ENCODE assay signal across 16 cellular contexts in the genomic region with DNA sequence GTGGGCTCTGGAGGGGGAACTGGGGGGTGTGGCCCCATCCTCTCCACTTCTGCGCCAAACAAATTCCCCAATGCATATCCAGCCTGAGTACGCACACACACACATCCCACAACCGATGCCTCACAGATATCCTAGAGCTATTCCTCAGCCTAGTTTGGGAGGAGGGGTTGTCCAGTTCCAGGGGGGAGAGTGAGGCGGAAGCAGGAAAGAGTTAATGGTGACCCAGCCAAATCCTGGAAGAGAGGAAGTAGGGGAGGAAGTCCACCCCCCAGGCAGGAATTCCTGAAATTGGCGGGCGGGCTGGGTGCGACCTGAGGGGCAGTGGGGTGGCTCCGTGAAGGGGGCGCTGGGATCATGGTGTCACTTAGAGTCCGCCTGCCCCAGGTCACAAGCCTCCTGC. TPM values are rescaled to one million over a fixed set of nuclear protein-coding genes. Genes with fewer than 3 reads are reported as not detected.
DNase-seq lines count a peak whose midpoint lies in the region; ATAC-seq and TF ChIP-seq lines count a peak whose summit lies in the region.
"Had no signal": no experiment of that assay in that cellular context is flagged by ENCODE, and none has a peak within 500 bp of the region (broad histone marks: within the 10 kb centered on the region; RNA-seq: fewer than 3 reads in every experiment).

No MANE protein-coding gene starts in this region.

- H3K36me3 Mint-ChIP-seq in Caco-2 (ENCODE audit: insufficient read depth, unreplicated experiment): peaks cover 8% of the 10 kb centered on the region
- H3K36me3 Mint-ChIP-seq in activated T-helper 17 cell treated with anti-CD3 and anti-CD28 coated beads, Interleukin-2, amount 50 U/mL, for 72 hours (ENCODE audit: low read depth): peaks cover 9% of the 10 kb centered on the region

- CTCF ChIA-PET in Caco-2 (lab: Charles Lee): interaction anchor here (1.5 kb wide), 1 partner anchor 40 kb away, joined by 9 read pairs; no protein-coding TSS in a partner anchor

- H3K4me1 ChIP-seq in Caco-2 (no peaks in the 10 kb centered on the region; the same call in 1 of the 2 replicates), heart right ventricle (peaks cover 0 to 57% (median 44%) of the 10 kb centered on the region in 9 donors), gastrocnemius medialis (peaks cover 0 to 4% of the 10 kb centered on the region in 2 donors)
- H3K4me1 ChIP-seq in effector memory CD4-positive, alpha-beta T cell (ENCODE audit: control insufficient read depth, insufficient read depth, low read length, poor library complexity, severe bottlenecking): peaks cover 8% of the 10 kb centered on the region
- H3K4me1 ChIP-seq: prostate gland had no signal

- H3K36me3 ChIP-seq in Caco-2 (ENCODE audit: control insufficient read depth, insufficient read depth, low read length): no peaks in the 10 kb centered on the region
- no peaks in the 10 kb centered on the region for H3K36me3 ChIP-seq in heart right ventricle
- no peaks in the 10 kb centered on the region for H3K36me3 ChIP-seq in gastrocnemius medialis
- H3K36me3 ChIP-seq in effector memory CD4-positive, alpha-beta T cell (ENCODE audit: control insufficient read depth, insufficient read depth, low read length): no peaks in the 10 kb centered on the region
- H3K36me3 ChIP-seq: prostate gland had no signal

- in situ Hi-C loops in gastrocnemius medialis (cut with MboI; ENCODE audit: low sequenced_read_pairs in 4 of 4): no loop called here

- no peak for TF ChIP-seq POLR2A in gastrocnemius medialis (IDR thresholded peaks at IDR 0.05)

- intact Hi-C loops in Caco-2 (cut with micrococcal nuclease; ENCODE audit: unreplicated experiment) (no loop called here), heart right ventricle (cut with DNase I) (loop anchor here in 1 of 10 donors (5.0 kb wide), 1 partner anchor 159 kb away; no protein-coding TSS in a partner anchor), gastrocnemius medialis (cut with DNase I; ENCODE audit: low total_unique reads) (no loop called here)

- 9 to 14% methylated on average over 10 of the region's 10 CpGs for WGBS in heart right ventricle, 2 donors

- H3K4me3 ChIP-seq in Caco-2 (ENCODE audit: low read depth, low read length): no peak overlapping the region
- peak overlapping the region; percentile 50 to 83 (median 68) for H3K4me3 ChIP-seq in heart right ventricle
- peak overlapping the region; percentile 29 to 58 (median 52) for H3K4me3 ChIP-seq in gastrocnemius medialis
- H3K4me3 ChIP-seq in effector memory CD4-positive, alpha-beta T cell (ENCODE audit: insufficient read depth, low read depth, low read length, poor library complexity, severe bottlenecking): no peak overlapping the region

- no peak for ATAC-seq in activated T-helper 17 cell treated with anti-CD3 and anti-CD28 coated beads, Interleukin-2, amount 50 U/mL, for 72 hours (replicated peaks)
- ATAC-seq in heart right ventricle: peak; percentile 27 to 64 (median 46)
- no peak for ATAC-seq in gastrocnemius medialis
- no peak for ATAC-seq in HG03521 (IDR thresholded peaks at IDR 0.05; ENCODE audit: unreplicated experiment)
- ATAC-seq in GM18873 (IDR thresholded peaks at IDR 0.05; ENCODE audit: low FRiP score, unreplicated experiment): no peak

- TF ChIP-seq CTCF in Caco-2 (IDR thresholded peaks at IDR 0.05; ENCODE audit: insufficient read depth in 1 of 2, low read depth in 1 of 2, low read length in 1 of 2, severe bottlenecking in 1 of 2, unreplicated experiment in 1 of 2) (no peak), heart right ventricle (IDR thresholded peaks at IDR 0.05) (no peak), gastrocnemius medialis (IDR thresholded peaks at IDR 0.05 in 4 of 5, conservative IDR thresholded peaks at IDR 0.05 in 1 of 5) (no peak)

- H3K27ac ChIP-seq in heart right ventricle (peak overlapping the region; percentile 30 to 94 (median 90)), gastrocnemius medialis (peak overlapping the region; percentile 69 to 76 (median 72))
- H3K27ac ChIP-seq in effector memory CD4-positive, alpha-beta T cell (ENCODE audit: insufficient read depth, low read length, poor library complexity, severe bottlenecking): no peak overlapping the region

- POLR2A ChIA-PET in Caco-2 (lab: Charles Lee): no interaction called here

- H3K9me3 ChIP-seq in Caco-2 (no peaks in the 10 kb centered on the region), heart right ventricle (no peaks in the 10 kb centered on the region), gastrocnemius medialis (no peaks in the 10 kb centered on the region)
- no peaks in the 10 kb centered on the region for H3K9me3 ChIP-seq in effector memory CD4-positive, alpha-beta T cell (ENCODE audit: control insufficient read depth, low read length)
- H3K9me3 ChIP-seq: prostate gland had no signal

- BruUV-seq in Caco-2 (replicated peaks; lab: Mats Ljungman, UMichigan): no TSS peak

- DNase-seq in Caco-2 (no peak), heart right ventricle (peak in 1 of 2 donors; percentile 66), gastrocnemius medialis (no peak), ureter (ENCODE audit: low spot score) (no peak)
- DNase-seq in effector memory CD4-positive, alpha-beta T cell: no peak
- DNase-seq: activated CD4-positive, alpha-beta memory T cell treated with anti-CD3 and anti-CD28 coated beads, Interleukin-2, amount 10 ng/mL, durations not matched to agents 7 days and 5 days; activated gamma-delta T cell treated with Interleukin-2 at 50 U/mL for 16 hours; foreskin melanocyte; MM.1S; T-helper 2 cell had no signal

- no peak overlapping the region for H3K27ac Mint-ChIP-seq in Caco-2 (ENCODE audit: unreplicated experiment)
- H3K27ac Mint-ChIP-seq in activated T-helper 17 cell treated with anti-CD3 and anti-CD28 coated beads, Interleukin-2, amount 50 U/mL, for 72 hours: peak overlapping the region; percentile 58
- H3K27ac Mint-ChIP-seq: activated CD4-positive, alpha-beta memory T cell treated with anti-CD3 and anti-CD28 coated beads, Interleukin-2, amount 10 ng/mL, durations not matched to agents 7 days and 5 days; memory B cell had no signal

- H3K27me3 ChIP-seq in Caco-2 (replicated peaks; ENCODE audit: control insufficient read depth, insufficient read depth, low read length): peaks cover 2% of the 10 kb centered on the region; the same call in 1 of the 2 replicates
- H3K27me3 ChIP-seq in heart right ventricle: peaks cover 0 to 84% (median 55%) of the 10 kb centered on the region in 7 donors
- H3K27me3 ChIP-seq in gastrocnemius medialis: peaks cover 61 to 71% (median 61%) of the 10 kb centered on the region in 3 donors
- H3K27me3 ChIP-seq in effector memory CD4-positive, alpha-beta T cell (replicated peaks; ENCODE audit: control insufficient read depth, insufficient read depth, low read length, poor library complexity, severe bottlenecking): peaks cover 58% of the 10 kb centered on the region

- peaks cover 19% of the 10 kb centered on the region for H3K4me1 Mint-ChIP-seq in Caco-2 (ENCODE audit: low read depth, unreplicated experiment)
- H3K4me1 Mint-ChIP-seq in activated T-helper 17 cell treated with anti-CD3 and anti-CD28 coated beads, Interleukin-2, amount 50 U/mL, for 72 hours: peaks cover 20% of the 10 kb centered on the region

- no peaks in the 10 kb centered on the region for H3K9me3 Mint-ChIP-seq in Caco-2 (ENCODE audit: unreplicated experiment)
- H3K9me3 Mint-ChIP-seq in activated T-helper 17 cell treated with anti-CD3 and anti-CD28 coated beads, Interleukin-2, amount 50 U/mL, for 72 hours: no peaks in the 10 kb centered on the region
- H3K9me3 Mint-ChIP-seq: activated CD4-positive, alpha-beta memory T cell treated with anti-CD3 and anti-CD28 coated beads, Interleukin-2, amount 10 ng/mL, durations not matched to agents 7 days and 5 days; memory B cell had no signal

- H3K27me3 Mint-ChIP-seq in Caco-2 (ENCODE audit: insufficient read depth, unreplicated experiment): peaks cover 41% of the 10 kb centered on the region
- peaks cover 62% of the 10 kb centered on the region for H3K27me3 Mint-ChIP-seq in activated T-helper 17 cell treated with anti-CD3 and anti-CD28 coated beads, Interleukin-2, amount 50 U/mL, for 72 hours

- peak overlapping the region; percentile 71 for H3K4me3 Mint-ChIP-seq in Caco-2 (ENCODE audit: unreplicated experiment)
- peak overlapping the region; percentile 9 for H3K4me3 Mint-ChIP-seq in activated T-helper 17 cell treated with anti-CD3 and anti-CD28 coated beads, Interleukin-2, amount 50 U/mL, for 72 hours
- H3K4me3 Mint-ChIP-seq: activated CD4-positive, alpha-beta memory T cell treated with anti-CD3 and anti-CD28 coated beads, Interleukin-2, amount 10 ng/mL, durations not matched to agents 7 days and 5 days; memory B cell had no signal

RNA-seq across cellular contexts. Expression of gene GPR4, which starts 0.9 kb away (rescaled TPM):
- total RNA-seq in Caco-2 (2022) (not detected in 2 replicates), heart right ventricle (10 to 100 TPM in 1 of 10 donors, 1 to 10 TPM in 9; 2.3 to 29.4 (median 5.2) TPM), gastrocnemius medialis (1 to 10 TPM in 3 of 4 donors, under 1 TPM in 1; 0.46 to 4.2 (median 2.2) TPM), ureter (5.1 TPM)
- under 1 TPM in 1 of 2 donors, not detected in 1; 0.13 TPM for total RNA-seq in activated T-helper 17 cell treated with anti-CD3 and anti-CD28 coated beads, Interleukin-2, amount 50 U/mL, for 72 hours
- 1 to 10 TPM; 5.7 to 9.4 TPM for polyA plus RNA-seq in heart right ventricle
- total RNA-seq: activated CD4-positive, alpha-beta memory T cell treated with anti-CD3 and anti-CD28 coated beads, Interleukin-2, amount 10 ng/mL, durations not matched to agents 7 days and 5 days; Daoy had no signal

RNA-seq across cellular contexts. Expression of gene OPA3, which starts 16.5 kb away (rescaled TPM):
- total RNA-seq in Caco-2 (2022) (16.9 and 17.7 TPM in 2 replicates), heart right ventricle (10 to 100 TPM; 20.0 to 27.9 (median 24.2) TPM), gastrocnemius medialis (10 to 100 TPM; 14.8 to 32.5 (median 20.3) TPM), ureter (21.1 TPM)
- total RNA-seq in activated T-helper 17 cell treated with anti-CD3 and anti-CD28 coated beads, Interleukin-2, amount 50 U/mL, for 72 hours: 10 to 100 TPM; 18.7 to 20.6 TPM
- polyA plus RNA-seq in heart right ventricle: 10 to 100 TPM; 10.2 to 10.7 TPM

RNA-seq across cellular contexts. Expression of gene EML2, which starts 38.1 kb away (rescaled TPM):
- 33.9 and 38.8 TPM in 2 replicates for total RNA-seq in Caco-2 (2022)
- 100 to 1,000 TPM; 117 to 184 TPM for total RNA-seq in activated T-helper 17 cell treated with anti-CD3 and anti-CD28 coated beads, Interleukin-2, amount 50 U/mL, for 72 hours
- total RNA-seq in heart right ventricle: 10 to 100 TPM; 30.2 to 54.5 (median 46.1) TPM
- 10 to 100 TPM; 17.3 to 26.8 TPM for polyA plus RNA-seq in heart right ventricle
- 1 to 10 TPM; 3.0 to 6.7 (median 4.8) TPM for total RNA-seq in gastrocnemius medialis
- 97.7 TPM for total RNA-seq in ureter

Comparison
In these comparisons a context has a peak if more than half of its experiments do, and no peak if none do; other contexts are left out.
1. H3K4me3 ChIP-seq: peak in heart right ventricle (10 of 10) and gastrocnemius medialis (4 of 4); none in Caco-2 (single experiment) and effector memory CD4-positive, alpha-beta T cell (single experiment).
2. ATAC-seq: peak in heart right ventricle (8 of 8); none in activated T-helper 17 cell treated with anti-CD3 and anti-CD28 coated beads, Interleukin-2, amount 50 U/mL, for 72 hours (single experiment), gastrocnemius medialis (0 of 2), HG03521 (single experiment) and GM18873 (single experiment).